ENCODE assay signal across 7 cellular contexts in genomic region chr15:61337541-61337940, GRCh38.
"Had no signal": no experiment of that assay in that cellular context is flagged by ENCODE, and none has a peak within 500 bp of the region (broad histone marks: within the 10 kb centered on the region; RNA-seq: fewer than 3 reads in every experiment).

No MANE protein-coding gene starts in this region.

- ATAC-seq: K562 had no signal

- DNase-seq: GOT3, H7, HCEC 1CT, IMR-90, KG1 had no signal

- H3K4me3 ChIP-seq: K562 had no signal

- FAIRE-seq: HTR-8/SVneo, K562 had no signal
